3 cellular contexts compared by ENCODE assay signal in the genomic region with DNA sequence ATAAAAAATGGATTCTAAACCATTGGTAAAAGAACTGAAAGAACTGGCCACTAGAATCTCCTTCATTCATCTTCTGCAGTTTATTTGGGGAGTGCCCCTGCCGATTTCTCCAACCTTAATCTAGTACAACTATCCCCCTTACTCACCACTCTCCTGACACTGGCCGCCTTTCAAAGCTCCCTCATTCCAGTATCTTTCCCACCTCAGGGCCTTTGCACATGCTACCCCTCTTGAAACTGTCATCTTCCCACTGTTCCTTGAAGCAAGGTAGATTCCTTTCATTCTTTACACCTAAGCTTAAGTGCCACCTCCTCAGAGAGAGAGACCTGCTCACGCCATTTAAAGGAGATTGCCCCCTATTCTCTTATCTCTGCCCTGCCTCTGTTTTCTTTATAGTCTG.
TF ChIP-seq lines count a peak whose summit lies in the region.

No MANE protein-coding gene starts in this region.

TF ChIP-seq in SK-N-SH, 30 proteins besides CTCF, POLR2A, EP300 and RAD21 (continued from another document):
- TF ChIP-seq, protein P1, sequence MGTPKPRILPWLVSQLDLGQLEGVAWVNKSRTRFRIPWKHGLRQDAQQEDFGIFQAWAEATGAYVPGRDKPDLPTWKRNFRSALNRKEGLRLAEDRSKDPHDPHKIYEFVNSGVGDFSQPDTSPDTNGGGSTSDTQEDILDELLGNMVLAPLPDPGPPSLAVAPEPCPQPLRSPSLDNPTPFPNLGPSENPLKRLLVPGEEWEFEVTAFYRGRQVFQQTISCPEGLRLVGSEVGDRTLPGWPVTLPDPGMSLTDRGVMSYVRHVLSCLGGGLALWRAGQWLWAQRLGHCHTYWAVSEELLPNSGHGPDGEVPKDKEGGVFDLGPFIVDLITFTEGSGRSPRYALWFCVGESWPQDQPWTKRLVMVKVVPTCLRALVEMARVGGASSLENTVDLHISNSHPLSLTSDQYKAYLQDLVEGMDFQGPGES (IDR thresholded peaks at IDR 0.05; ENCODE audit: low read depth, low read length) = no peak
TF ChIP-seq in SK-N-SH: peak in this region for 1.

TF ChIP-seq in SK-N-SH treated with all-trans-retinoic acid at 6 μM for 48 hours, 23 proteins besides CTCF, POLR2A, EP300 and RAD21 (continued from another document):
- TF ChIP-seq, protein P2, sequence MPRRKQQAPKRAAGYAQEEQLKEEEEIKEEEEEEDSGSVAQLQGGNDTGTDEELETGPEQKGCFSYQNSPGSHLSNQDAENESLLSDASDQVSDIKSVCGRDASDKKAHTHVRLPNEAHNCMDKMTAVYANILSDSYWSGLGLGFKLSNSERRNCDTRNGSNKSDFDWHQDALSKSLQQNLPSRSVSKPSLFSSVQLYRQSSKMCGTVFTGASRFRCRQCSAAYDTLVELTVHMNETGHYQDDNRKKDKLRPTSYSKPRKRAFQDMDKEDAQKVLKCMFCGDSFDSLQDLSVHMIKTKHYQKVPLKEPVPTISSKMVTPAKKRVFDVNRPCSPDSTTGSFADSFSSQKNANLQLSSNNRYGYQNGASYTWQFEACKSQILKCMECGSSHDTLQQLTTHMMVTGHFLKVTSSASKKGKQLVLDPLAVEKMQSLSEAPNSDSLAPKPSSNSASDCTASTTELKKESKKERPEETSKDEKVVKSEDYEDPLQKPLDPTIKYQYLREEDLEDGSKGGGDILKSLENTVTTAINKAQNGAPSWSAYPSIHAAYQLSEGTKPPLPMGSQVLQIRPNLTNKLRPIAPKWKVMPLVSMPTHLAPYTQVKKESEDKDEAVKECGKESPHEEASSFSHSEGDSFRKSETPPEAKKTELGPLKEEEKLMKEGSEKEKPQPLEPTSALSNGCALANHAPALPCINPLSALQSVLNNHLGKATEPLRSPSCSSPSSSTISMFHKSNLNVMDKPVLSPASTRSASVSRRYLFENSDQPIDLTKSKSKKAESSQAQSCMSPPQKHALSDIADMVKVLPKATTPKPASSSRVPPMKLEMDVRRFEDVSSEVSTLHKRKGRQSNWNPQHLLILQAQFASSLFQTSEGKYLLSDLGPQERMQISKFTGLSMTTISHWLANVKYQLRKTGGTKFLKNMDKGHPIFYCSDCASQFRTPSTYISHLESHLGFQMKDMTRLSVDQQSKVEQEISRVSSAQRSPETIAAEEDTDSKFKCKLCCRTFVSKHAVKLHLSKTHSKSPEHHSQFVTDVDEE (CRISPR knock-in tag; IDR thresholded peaks at IDR 0.05) = no peak
- TF ChIP-seq ZFP30 (CRISPR knock-in tag; IDR thresholded peaks at IDR 0.05) (no peak), ZNF8 (CRISPR knock-in tag; IDR thresholded peaks at IDR 0.05) (no peak), BACH2 (CRISPR knock-in tag; IDR thresholded peaks at IDR 0.05; ENCODE audit: borderline replicate concordance) (no peak), ZNF70 (CRISPR knock-in tag; IDR thresholded peaks at IDR 0.05) (no peak), ARNTL (CRISPR knock-in tag; IDR thresholded peaks at IDR 0.05; ENCODE audit: borderline replicate concordance, low read depth) (no peak), GLIS3 (CRISPR knock-in tag; IDR thresholded peaks at IDR 0.05) (no peak), TCF4 (CRISPR knock-in tag; IDR thresholded peaks at IDR 0.05; ENCODE audit: borderline replicate concordance) (no peak), CSDC2 (CRISPR knock-in tag; IDR thresholded peaks at IDR 0.05) (no peak), TOX (CRISPR knock-in tag; IDR thresholded peaks at IDR 0.05; ENCODE audit: borderline replicate concordance) (no peak), SNAI2 (CRISPR knock-in tag; IDR thresholded peaks at IDR 0.05) (no peak), ZNF565 (CRISPR knock-in tag; conservative IDR thresholded peaks at IDR 0.05; ENCODE audit: low read depth) (no peak), ISL1 (CRISPR knock-in tag; IDR thresholded peaks at IDR 0.05) (no peak), RARB (CRISPR knock-in tag; IDR thresholded peaks at IDR 0.05) (no peak)
- TF ChIP-seq, protein P3, sequence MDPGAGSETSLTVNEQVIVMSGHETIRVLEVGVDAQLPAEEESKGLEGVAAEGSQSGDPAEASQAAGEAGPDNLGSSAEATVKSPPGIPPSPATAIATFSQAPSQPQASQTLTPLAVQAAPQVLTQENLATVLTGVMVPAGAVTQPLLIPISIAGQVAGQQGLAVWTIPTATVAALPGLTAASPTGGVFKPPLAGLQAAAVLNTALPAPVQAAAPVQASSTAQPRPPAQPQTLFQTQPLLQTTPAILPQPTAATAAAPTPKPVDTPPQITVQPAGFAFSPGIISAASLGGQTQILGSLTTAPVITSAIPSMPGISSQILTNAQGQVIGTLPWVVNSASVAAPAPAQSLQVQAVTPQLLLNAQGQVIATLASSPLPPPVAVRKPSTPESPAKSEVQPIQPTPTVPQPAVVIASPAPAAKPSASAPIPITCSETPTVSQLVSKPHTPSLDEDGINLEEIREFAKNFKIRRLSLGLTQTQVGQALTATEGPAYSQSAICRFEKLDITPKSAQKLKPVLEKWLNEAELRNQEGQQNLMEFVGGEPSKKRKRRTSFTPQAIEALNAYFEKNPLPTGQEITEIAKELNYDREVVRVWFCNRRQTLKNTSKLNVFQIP (CRISPR knock-in tag; IDR thresholded peaks at IDR 0.05; ENCODE audit: borderline replicate concordance, low read depth) = no peak
- TF ChIP-seq, protein P4, sequence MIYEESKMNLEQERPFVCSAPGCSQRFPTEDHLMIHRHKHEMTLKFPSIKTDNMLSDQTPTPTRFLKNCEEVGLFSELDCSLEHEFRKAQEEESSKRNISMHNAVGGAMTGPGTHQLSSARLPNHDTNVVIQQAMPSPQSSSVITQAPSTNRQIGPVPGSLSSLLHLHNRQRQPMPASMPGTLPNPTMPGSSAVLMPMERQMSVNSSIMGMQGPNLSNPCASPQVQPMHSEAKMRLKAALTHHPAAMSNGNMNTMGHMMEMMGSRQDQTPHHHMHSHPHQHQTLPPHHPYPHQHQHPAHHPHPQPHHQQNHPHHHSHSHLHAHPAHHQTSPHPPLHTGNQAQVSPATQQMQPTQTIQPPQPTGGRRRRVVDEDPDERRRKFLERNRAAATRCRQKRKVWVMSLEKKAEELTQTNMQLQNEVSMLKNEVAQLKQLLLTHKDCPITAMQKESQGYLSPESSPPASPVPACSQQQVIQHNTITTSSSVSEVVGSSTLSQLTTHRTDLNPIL (CRISPR knock-in tag; IDR thresholded peaks at IDR 0.05; ENCODE audit: low read depth) = no peak
- TF ChIP-seq, protein P5, sequence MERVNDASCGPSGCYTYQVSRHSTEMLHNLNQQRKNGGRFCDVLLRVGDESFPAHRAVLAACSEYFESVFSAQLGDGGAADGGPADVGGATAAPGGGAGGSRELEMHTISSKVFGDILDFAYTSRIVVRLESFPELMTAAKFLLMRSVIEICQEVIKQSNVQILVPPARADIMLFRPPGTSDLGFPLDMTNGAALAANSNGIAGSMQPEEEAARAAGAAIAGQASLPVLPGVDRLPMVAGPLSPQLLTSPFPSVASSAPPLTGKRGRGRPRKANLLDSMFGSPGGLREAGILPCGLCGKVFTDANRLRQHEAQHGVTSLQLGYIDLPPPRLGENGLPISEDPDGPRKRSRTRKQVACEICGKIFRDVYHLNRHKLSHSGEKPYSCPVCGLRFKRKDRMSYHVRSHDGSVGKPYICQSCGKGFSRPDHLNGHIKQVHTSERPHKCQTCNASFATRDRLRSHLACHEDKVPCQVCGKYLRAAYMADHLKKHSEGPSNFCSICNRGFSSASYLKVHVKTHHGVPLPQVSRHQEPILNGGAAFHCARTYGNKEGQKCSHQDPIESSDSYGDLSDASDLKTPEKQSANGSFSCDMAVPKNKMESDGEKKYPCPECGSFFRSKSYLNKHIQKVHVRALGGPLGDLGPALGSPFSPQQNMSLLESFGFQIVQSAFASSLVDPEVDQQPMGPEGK (CRISPR knock-in tag; IDR thresholded peaks at IDR 0.05; ENCODE audit: borderline replicate concordance) = no peak
TF ChIP-seq in SK-N-SH treated with all-trans-retinoic acid at 6 μM for 48 hours: peak in this region for 0.

TF ChIP-seq in WTC11, 78 proteins besides CTCF, POLR2A, EP300 and RAD21 (continued from another document):
- TF ChIP-seq, protein P6, sequence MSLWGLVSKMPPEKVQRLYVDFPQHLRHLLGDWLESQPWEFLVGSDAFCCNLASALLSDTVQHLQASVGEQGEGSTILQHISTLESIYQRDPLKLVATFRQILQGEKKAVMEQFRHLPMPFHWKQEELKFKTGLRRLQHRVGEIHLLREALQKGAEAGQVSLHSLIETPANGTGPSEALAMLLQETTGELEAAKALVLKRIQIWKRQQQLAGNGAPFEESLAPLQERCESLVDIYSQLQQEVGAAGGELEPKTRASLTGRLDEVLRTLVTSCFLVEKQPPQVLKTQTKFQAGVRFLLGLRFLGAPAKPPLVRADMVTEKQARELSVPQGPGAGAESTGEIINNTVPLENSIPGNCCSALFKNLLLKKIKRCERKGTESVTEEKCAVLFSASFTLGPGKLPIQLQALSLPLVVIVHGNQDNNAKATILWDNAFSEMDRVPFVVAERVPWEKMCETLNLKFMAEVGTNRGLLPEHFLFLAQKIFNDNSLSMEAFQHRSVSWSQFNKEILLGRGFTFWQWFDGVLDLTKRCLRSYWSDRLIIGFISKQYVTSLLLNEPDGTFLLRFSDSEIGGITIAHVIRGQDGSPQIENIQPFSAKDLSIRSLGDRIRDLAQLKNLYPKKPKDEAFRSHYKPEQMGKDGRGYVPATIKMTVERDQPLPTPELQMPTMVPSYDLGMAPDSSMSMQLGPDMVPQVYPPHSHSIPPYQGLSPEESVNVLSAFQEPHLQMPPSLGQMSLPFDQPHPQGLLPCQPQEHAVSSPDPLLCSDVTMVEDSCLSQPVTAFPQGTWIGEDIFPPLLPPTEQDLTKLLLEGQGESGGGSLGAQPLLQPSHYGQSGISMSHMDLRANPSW (CRISPR knock-in tag; conservative IDR thresholded peaks at IDR 0.05; ENCODE audit: low read depth) = no peak
